22 cellular contexts compared by ENCODE assay signal in the genomic region with DNA sequence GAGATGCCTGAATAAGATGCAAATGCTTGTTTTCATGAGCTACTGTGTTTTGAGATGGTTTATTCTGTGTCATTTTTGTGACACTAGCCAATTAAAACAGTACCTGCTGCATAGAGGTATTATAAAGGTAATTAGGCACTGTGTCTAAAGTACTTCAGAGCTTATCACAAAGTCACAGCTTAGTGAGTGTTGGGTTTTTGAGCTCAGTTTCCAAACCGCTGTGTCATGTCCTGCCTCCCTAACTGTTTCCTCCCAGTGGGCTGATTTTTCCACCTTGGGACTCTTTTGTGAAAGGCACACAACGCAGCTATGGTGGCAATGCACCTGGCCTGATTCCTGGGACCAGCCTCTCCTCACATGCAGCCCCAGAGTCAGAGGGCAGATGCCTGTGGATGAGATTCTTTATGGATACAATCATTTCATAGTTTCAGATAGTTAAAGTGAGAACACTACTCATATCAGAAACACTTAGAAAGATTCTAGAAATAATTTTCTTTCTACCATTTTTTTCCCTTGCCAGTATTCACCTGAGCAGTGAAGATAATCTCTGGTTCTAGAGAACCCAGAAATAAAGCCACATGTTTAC. TPM values are rescaled to one million over a fixed set of nuclear protein-coding genes. Genes with fewer than 3 reads are reported as not detected.
A peak's percentile ranks its signal among the peaks of the same experiment; 100 is the strongest.
DNase-seq lines count a peak whose midpoint lies in the region; ATAC-seq and TF ChIP-seq lines count a peak whose summit lies in the region.
"Had no signal": no experiment of that assay in that cellular context is flagged by ENCODE, and none has a peak within 500 bp of the region (broad histone marks: within the 10 kb centered on the region; RNA-seq: fewer than 3 reads in every experiment).

No MANE protein-coding gene starts in this region.

- CTCF ChIA-PET in activated CD8-positive, alpha-beta T cell treated with anti-CD3 and anti-CD28 coated beads for 36 hours (lab: Charles Lee): interaction anchor here (0.8 to 1.7 kb wide), 4 partner anchors 8 to 43 kb away, joined by 3 to 11 read pairs (median 4); no protein-coding TSS in a partner anchor
- CTCF ChIA-PET in mammary epithelial cell (lab: Charles Lee; ENCODE audit: low non-redundant PET): interaction anchor here (0.6 kb wide), 1 partner anchor 23 kb away, joined by 3 read pairs; no protein-coding TSS in a partner anchor

- no peaks in the 10 kb centered on the region for H4K20me1 ChIP-seq in mammary epithelial cell (ENCODE audit: insufficient read depth, low read length)

- intact Hi-C loops in activated CD8-positive, alpha-beta T cell treated with anti-CD3 and anti-CD28 coated beads for 36 hours (cut with micrococcal nuclease): no loop called here
- intact Hi-C loops in posterior vena cava (cut with DNase I): no loop called here
- intact Hi-C loops in mammary epithelial cell (cut with micrococcal nuclease): no loop called here

- peak; percentile 32 to 56 for ATAC-seq in activated T-cell treated with anti-CD3 and anti-CD28 coated beads, Interleukin-2, amount 50 U/mL, for 4 hours
- ATAC-seq in activated CD8-positive, alpha-beta T cell treated with anti-CD3 and anti-CD28 coated beads for 36 hours: peak; percentile 8
- ATAC-seq: left cardiac atrium, psoas muscle, T-cell had no signal

- 100% methylated on average over 2 of the region's 2 CpGs for WGBS in mammary epithelial cell (ENCODE audit: low coverage, missing lambda C conversion rate)

- POLR2A ChIA-PET in activated CD8-positive, alpha-beta T cell treated with anti-CD3 and anti-CD28 coated beads for 36 hours (lab: Charles Lee): interaction anchor here (1.1 to 27.1 kb wide), 3 partner anchors 9 to 48 kb away, joined by 5 to 766 read pairs (median 12); partner anchors contain the start of gene TAGAP

- H3K9me3 ChIP-seq in mammary epithelial cell (replicated peaks; ENCODE audit: insufficient read depth, low read length): no peaks in the 10 kb centered on the region
- H3K9me3 ChIP-seq: psoas muscle had no signal

- H3K4me3 Mint-ChIP-seq in activated T-cell treated with anti-CD3 and anti-CD28 coated beads, Interleukin-2, amount 50 U/mL, for 4 hours: no peak overlapping the region
- H3K4me3 Mint-ChIP-seq in activated CD8-positive, alpha-beta T cell treated with anti-CD3 and anti-CD28 coated beads for 36 hours: no peak overlapping the region
- no peak overlapping the region for H3K4me3 Mint-ChIP-seq in chondrocyte (ENCODE audit: unreplicated experiment)
- H3K4me3 Mint-ChIP-seq in stimulated activated naive CD8-positive, alpha-beta T cell treated with anti-CD3 and anti-CD28 coated beads, Interleukin-15, Interleukin-2, amounts not matched to agents 100 ng/mL and 50 ng/mL, for 24 hours: no peak overlapping the region
- H3K4me3 Mint-ChIP-seq: T-cell had no signal

- H3K9me3 Mint-ChIP-seq in activated T-cell treated with anti-CD3 and anti-CD28 coated beads, Interleukin-2, amount 50 U/mL, for 4 hours: no peaks in the 10 kb centered on the region
- H3K9me3 Mint-ChIP-seq in activated CD8-positive, alpha-beta T cell treated with anti-CD3 and anti-CD28 coated beads for 36 hours: no peaks in the 10 kb centered on the region
- H3K9me3 Mint-ChIP-seq in chondrocyte (ENCODE audit: low read depth): peaks cover 3% of the 10 kb centered on the region
- no peaks in the 10 kb centered on the region for H3K9me3 Mint-ChIP-seq in stimulated activated naive CD8-positive, alpha-beta T cell treated with anti-CD3 and anti-CD28 coated beads, Interleukin-15, Interleukin-2, amounts not matched to agents 100 ng/mL and 50 ng/mL, for 24 hours

- H3K4me2 ChIP-seq in mammary epithelial cell (ENCODE audit: insufficient read depth, low read depth, low read length): no peak overlapping the region

- no peak for DNase-seq in activated T-cell treated with anti-CD3 and anti-CD28 coated beads, Interleukin-2, amount 50 U/mL, for 4 hours
- DNase-seq in activated T-cell treated with anti-CD3 and anti-CD28 coated beads for 4 hours (no peak), chondrocyte (ENCODE audit: low spot score) (no peak), posterior vena cava (ENCODE audit: low spot score) (no peak), mammary epithelial cell (no peak)
- DNase-seq in activated CD8-positive, alpha-beta T cell treated with anti-CD3 and anti-CD28 coated beads for 36 hours: no peak
- no peak for DNase-seq in stimulated activated CD4-positive, alpha-beta T cell treated with anti-CD3 and anti-CD28 coated beads, Interleukin-15, amount 100 ng/mL, for 24 hours
- DNase-seq: activated CD4-positive, alpha-beta T cell treated with anti-CD3 and anti-CD28 coated beads for 48 hours; anterior cingulate cortex; glutamatergic neuron; H7; Kasumi-1; left cardiac atrium; NCI-H1694; NCI-H2171 treated with DMSO at 0.1 percent for 48 hours; NCI-H524 treated with DMSO at 0.1 percent for 48 hours; psoas muscle; substantia nigra; T-cell had no signal

- H3K27me3 Mint-ChIP-seq in activated T-cell treated with anti-CD3 and anti-CD28 coated beads, Interleukin-2, amount 50 U/mL, for 4 hours (ENCODE audit: low read depth): no peaks in the 10 kb centered on the region
- H3K27me3 Mint-ChIP-seq in activated CD8-positive, alpha-beta T cell treated with anti-CD3 and anti-CD28 coated beads for 36 hours: no peaks in the 10 kb centered on the region
- peaks cover 2% of the 10 kb centered on the region for H3K27me3 Mint-ChIP-seq in chondrocyte (ENCODE audit: low read depth)
- H3K27me3 Mint-ChIP-seq in stimulated activated naive CD8-positive, alpha-beta T cell treated with anti-CD3 and anti-CD28 coated beads, Interleukin-15, Interleukin-2, amounts not matched to agents 100 ng/mL and 50 ng/mL, for 24 hours: no peaks in the 10 kb centered on the region
- H3K27me3 Mint-ChIP-seq: T-cell had no signal

- H3K36me3 Mint-ChIP-seq in activated T-cell treated with anti-CD3 and anti-CD28 coated beads, Interleukin-2, amount 50 U/mL, for 4 hours (ENCODE audit: insufficient read depth): no peaks in the 10 kb centered on the region
- H3K36me3 Mint-ChIP-seq in activated CD8-positive, alpha-beta T cell treated with anti-CD3 and anti-CD28 coated beads for 36 hours (ENCODE audit: low read depth): peaks cover 1% of the 10 kb centered on the region
- no peaks in the 10 kb centered on the region for H3K36me3 Mint-ChIP-seq in chondrocyte (ENCODE audit: low read depth)
- no peaks in the 10 kb centered on the region for H3K36me3 Mint-ChIP-seq in stimulated activated naive CD8-positive, alpha-beta T cell treated with anti-CD3 and anti-CD28 coated beads, Interleukin-15, Interleukin-2, amounts not matched to agents 100 ng/mL and 50 ng/mL, for 24 hours (ENCODE audit: low read depth)
- H3K36me3 Mint-ChIP-seq: T-cell had no signal

- H3K9ac ChIP-seq in mammary epithelial cell (ENCODE audit: insufficient read depth, low read length): no peak overlapping the region

- H3K4me1 ChIP-seq in mammary epithelial cell (ENCODE audit: insufficient read depth, low read length): no peaks in the 10 kb centered on the region
- H3K4me1 ChIP-seq: psoas muscle had no signal

- dilution Hi-C loops in mammary epithelial cell (cut with HindIII; ENCODE audit: low sequenced_read_pairs): no loop called here

- no TSS peak for BruUV-seq in mammary epithelial cell (replicated peaks; lab: Mats Ljungman, UMichigan)

- H3K27ac ChIP-seq in mammary epithelial cell (ENCODE audit: insufficient read depth, low read depth, low read length): no peak overlapping the region
- H3K27ac ChIP-seq: cardiac muscle cell, epithelial cell of prostate, psoas muscle had no signal

- H3K36me3 ChIP-seq in mammary epithelial cell (ENCODE audit: insufficient read depth, low read length): no peaks in the 10 kb centered on the region
- H3K36me3 ChIP-seq: cardiac muscle cell had no signal

- in situ Hi-C loops in mammary epithelial cell (cut with MboI; ENCODE audit: low sequenced_read_pairs in 2 of 2): no loop called here

- H2AFZ ChIP-seq in mammary epithelial cell (ENCODE audit: low read depth, low read length): no peak overlapping the region

- H3K4me3 ChIP-seq in mammary epithelial cell (replicated peaks in 1 of 3; ENCODE audit: insufficient read depth in 1 of 3, low read depth in 2 of 3, low read length in 3 of 3): no peak overlapping the region
- H3K4me3 ChIP-seq: cardiac muscle cell, psoas muscle had no signal

- peaks cover 10% of the 10 kb centered on the region for H3K4me1 Mint-ChIP-seq in activated T-cell treated with anti-CD3 and anti-CD28 coated beads, Interleukin-2, amount 50 U/mL, for 4 hours (ENCODE audit: low read depth)
- H3K4me1 Mint-ChIP-seq in activated CD8-positive, alpha-beta T cell treated with anti-CD3 and anti-CD28 coated beads for 36 hours (ENCODE audit: low read depth): peaks cover 61% of the 10 kb centered on the region
- H3K4me1 Mint-ChIP-seq in chondrocyte (ENCODE audit: low read depth): peaks cover 2% of the 10 kb centered on the region
- H3K4me1 Mint-ChIP-seq in stimulated activated naive CD8-positive, alpha-beta T cell treated with anti-CD3 and anti-CD28 coated beads, Interleukin-15, Interleukin-2, amounts not matched to agents 100 ng/mL and 50 ng/mL, for 24 hours (ENCODE audit: low read depth): peaks cover 70% of the 10 kb centered on the region

- no peaks in the 10 kb centered on the region for H3K27me3 ChIP-seq in mammary epithelial cell (ENCODE audit: insufficient read depth, low read length)
- H3K27me3 ChIP-seq: cardiac muscle cell had no signal

- no peaks in the 10 kb centered on the region for H3K79me2 ChIP-seq in mammary epithelial cell (ENCODE audit: insufficient read depth, low read length)

- H3K27ac Mint-ChIP-seq in activated CD8-positive, alpha-beta T cell treated with anti-CD3 and anti-CD28 coated beads for 36 hours: peak overlapping the region; percentile 85
- H3K27ac Mint-ChIP-seq in chondrocyte (ENCODE audit: unreplicated experiment): peak overlapping the region; percentile 22
- H3K27ac Mint-ChIP-seq in stimulated activated naive CD8-positive, alpha-beta T cell treated with anti-CD3 and anti-CD28 coated beads, Interleukin-15, Interleukin-2, amounts not matched to agents 100 ng/mL and 50 ng/mL, for 24 hours: peak overlapping the region; percentile 79
- H3K27ac Mint-ChIP-seq: T-cell had no signal

- TF ChIP-seq CTCF in activated CD8-positive, alpha-beta T cell treated with anti-CD3 and anti-CD28 coated beads for 36 hours (IDR thresholded peaks at IDR 0.05): no peak
- TF ChIP-seq CTCF in chondrocyte (IDR thresholded peaks at IDR 0.05) (no peak), mammary epithelial cell (conservative IDR thresholded peaks at IDR 0.05 in 1 of 2, IDR thresholded peaks at IDR 0.05 in 1 of 2; ENCODE audit: extremely low read depth in 1 of 2, insufficient read depth in 1 of 2, low read depth in 1 of 2, low read length in 2 of 2) (no peak)

RNA-seq across cellular contexts. Expression of gene TAGAP, which starts 41.3 kb away (rescaled TPM):
- total RNA-seq in activated T-cell treated with anti-CD3 and anti-CD28 coated beads, Interleukin-2, amount 50 U/mL, for 4 hours: 100 to 1,000 TPM; 120 to 132 (median 130) TPM
- 100 to 1,000 TPM; 112 to 113 TPM for total RNA-seq in activated CD8-positive, alpha-beta T cell treated with anti-CD3 and anti-CD28 coated beads for 36 hours
- total RNA-seq in chondrocyte (not detected in 3 replicates), posterior vena cava (1 to 10 TPM; 2.3 to 2.5 TPM), mammary epithelial cell (under 1 TPM in 1 of 2 donors, not detected in 1; 0.33 TPM)
- 0.11 TPM for polyA plus RNA-seq in mammary epithelial cell
- 1.6 TPM for polyA minus RNA-seq in mammary epithelial cell
- total RNA-seq: cardiac muscle cell, H7 had no signal
- polyA plus RNA-seq: cardiac muscle cell had no signal

Comparison
In these comparisons a context has a peak if more than half of its experiments do, and no peak if none do; other contexts are left out.
1. H3K27ac Mint-ChIP-seq: peak in every context shown above with its lines; median percentile 85 in activated CD8-positive, alpha-beta T cell treated with anti-CD3 and anti-CD28 coated beads for 36 hours; 79 in stimulated activated naive CD8-positive, alpha-beta T cell treated with anti-CD3 and anti-CD28 coated beads, Interleukin-15, Interleukin-2, amounts not matched to agents 100 ng/mL and 50 ng/mL, for 24 hours; 22 in chondrocyte.
2. RNA of gene TAGAP, which starts 41.3 kb away (total RNA-seq): 120 to 132 TPM in activated T-cell treated with anti-CD3 and anti-CD28 coated beads, Interleukin-2, amount 50 U/mL, for 4 hours and 112 to 113 TPM in activated CD8-positive, alpha-beta T cell treated with anti-CD3 and anti-CD28 coated beads for 36 hours; 2.3 to 2.5 TPM in posterior vena cava, 0.33 TPM in mammary epithelial cell and not detected in chondrocyte; every median in the first group is over 10 times any median in the second.